Comparison of ENCODE assay signal across 8 cellular contexts in the genomic region with DNA sequence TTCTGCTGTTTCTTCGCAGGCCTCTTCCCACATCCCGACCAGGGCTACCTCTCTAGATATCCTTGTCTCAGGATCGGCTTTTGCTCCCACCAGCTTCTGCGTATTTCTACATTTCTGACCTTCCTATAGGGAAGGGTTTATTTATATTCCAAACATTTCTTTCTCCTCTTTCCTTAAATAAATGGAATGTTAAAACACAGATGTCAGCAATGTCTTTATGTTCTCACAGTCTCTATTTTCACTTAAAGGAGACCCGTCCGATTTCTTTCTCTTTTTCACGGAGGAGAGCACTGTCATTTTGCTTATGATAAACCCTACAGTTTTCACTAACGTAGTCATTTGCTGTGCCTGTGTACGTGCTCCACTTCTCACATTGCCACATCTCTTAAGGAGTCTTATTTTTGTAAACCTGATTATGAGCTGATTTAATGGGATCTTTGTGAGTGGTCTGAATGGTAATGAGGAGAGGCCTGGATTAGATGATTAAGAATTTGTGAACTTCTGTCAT. TPM values are rescaled to one million over a fixed set of nuclear protein-coding genes. Genes with fewer than 3 reads are reported as not detected.
A peak's percentile ranks its signal among the peaks of the same experiment; 100 is the strongest.
DNase-seq lines count a peak whose midpoint lies in the region; ATAC-seq and TF ChIP-seq lines count a peak whose summit lies in the region.

No MANE protein-coding gene starts in this region.

- no peaks in the 10 kb centered on the region for H3F3A ChIP-seq in DOHH2 (ENCODE audit: control insufficient read depth, insufficient read depth)

- peak overlapping the region; percentile 89 for H3K4me3 Mint-ChIP-seq in activated B cell treated with CpG ODN at 0.5 μM for 24 hours

- TF ChIP-seq CTCF in DOHH2 (IDR thresholded peaks at IDR 0.05; ENCODE audit: low read depth, low read length, poor library complexity, severe bottlenecking) (no peak), activated B cell treated with CpG ODN at 0.5 μM for 24 hours (IDR thresholded peaks at IDR 0.05) (no peak)

- peak overlapping the region in 3 of 5 donors; percentile 55 to 95 (median 89) for H3K9ac ChIP-seq in subcutaneous abdominal adipose tissue (ENCODE audit: low read length in 5 of 5)

- peak overlapping the region; percentile 54 for H3K27ac ChIP-seq in DOHH2 (ENCODE audit: low read depth, low read length)
- H3K27ac ChIP-seq in subcutaneous abdominal adipose tissue (ENCODE audit: low read depth, low read length): no peak overlapping the region
- H3K27ac ChIP-seq in substantia nigra (ENCODE audit: low read depth, low read length, poor library complexity, severe bottlenecking): no peak overlapping the region

- peak overlapping the region; percentile 83 for H3K4me2 ChIP-seq in DOHH2 (ENCODE audit: low read length)

- peaks cover 24% of the 10 kb centered on the region for H3K36me3 Mint-ChIP-seq in activated B cell treated with CpG ODN at 0.5 μM for 24 hours (ENCODE audit: low read depth)

- H4K20me1 ChIP-seq in DOHH2 (ENCODE audit: control insufficient read depth, insufficient read depth, low read depth, low read length): no peaks in the 10 kb centered on the region

- peak overlapping the region; percentile 16 for H3K27ac Mint-ChIP-seq in activated B cell treated with CpG ODN at 0.5 μM for 24 hours

- peaks cover 76% of the 10 kb centered on the region for H3K36me3 ChIP-seq in DOHH2 (ENCODE audit: control insufficient read depth, low read length)
- H3K36me3 ChIP-seq in subcutaneous abdominal adipose tissue (ENCODE audit: control insufficient read depth in 5 of 5, insufficient read depth in 5 of 5, low read length in 5 of 5): peaks cover 0 to 4% (median 0%) of the 10 kb centered on the region in 5 donors

- no peaks in the 10 kb centered on the region for H3K27me3 Mint-ChIP-seq in activated B cell treated with CpG ODN at 0.5 μM for 24 hours

- peaks cover 2% of the 10 kb centered on the region for H3K9me3 Mint-ChIP-seq in activated B cell treated with CpG ODN at 0.5 μM for 24 hours

- H3K4me3 ChIP-seq in DOHH2 (ENCODE audit: low read length): peak overlapping the region; percentile 94
- peak overlapping the region; percentile 95 for H3K4me3 ChIP-seq in iPS-18c (ENCODE audit: insufficient read depth, low read depth, low read length)
- H3K4me3 ChIP-seq in subcutaneous abdominal adipose tissue (ENCODE audit: low read depth in 1 of 5, low read length in 5 of 5): peak overlapping the region; percentile 62 to 96 (median 88)

- peaks cover 18% of the 10 kb centered on the region for H3K9me3 ChIP-seq in DOHH2 (ENCODE audit: control insufficient read depth, insufficient read depth, low read length)
- H3K9me3 ChIP-seq in iPS-18c (ENCODE audit: control insufficient read depth, insufficient read depth, low read length): peaks cover 6% of the 10 kb centered on the region
- no peaks in the 10 kb centered on the region for H3K9me3 ChIP-seq in subcutaneous abdominal adipose tissue (ENCODE audit: control insufficient read depth in 5 of 5, low read length in 5 of 5)

- peaks cover 11% of the 10 kb centered on the region for H3K4me1 ChIP-seq in DOHH2 (ENCODE audit: control insufficient read depth, low read length)
- H3K4me1 ChIP-seq in subcutaneous abdominal adipose tissue (ENCODE audit: control insufficient read depth in 5 of 5, insufficient read depth in 5 of 5, low read length in 5 of 5): peaks cover 0 to 18% (median 14%) of the 10 kb centered on the region in 5 donors

- ATAC-seq in HG03064 (IDR thresholded peaks at IDR 0.05; ENCODE audit: low read depth, unreplicated experiment) (peak; percentile 4), activated B cell treated with CpG ODN at 0.5 μM for 24 hours (ENCODE audit: low read depth) (no peak), esophagus mucosa (no peak)

- DNase-seq in activated B cell treated with CpG ODN at 0.5 μM for 24 hours: no peak
- no peak for DNase-seq in mucosa of gallbladder (ENCODE audit: low spot score)
- DNase-seq in substantia nigra (lab: John Stamatoyannopoulos, UW): no peak

- CTCF ChIA-PET in activated B cell treated with CpG ODN at 0.5 μM for 24 hours (lab: Charles Lee): no interaction called here

- intact Hi-C loops in activated B cell treated with CpG ODN at 0.5 μM for 24 hours (cut with micrococcal nuclease): loop anchor here (5.0 kb wide), 3 partner anchors 205 to 1475 kb away; a partner anchor contains a TSS

- peaks cover 23% of the 10 kb centered on the region for H3K4me1 Mint-ChIP-seq in activated B cell treated with CpG ODN at 0.5 μM for 24 hours

- peaks cover 95% of the 10 kb centered on the region for H3K79me2 ChIP-seq in DOHH2 (ENCODE audit: control insufficient read depth, low read length)

- H3K9me2 ChIP-seq in DOHH2 (replicated peaks; ENCODE audit: control insufficient read depth, low read length): no peaks in the 10 kb centered on the region

- H3K27me3 ChIP-seq in DOHH2 (ENCODE audit: control insufficient read depth, low read length) (no peaks in the 10 kb centered on the region), subcutaneous abdominal adipose tissue (ENCODE audit: control insufficient read depth in 5 of 5, insufficient read depth in 4 of 5, low read length in 5 of 5) (no peaks in the 10 kb centered on the region)

- POLR2A ChIA-PET in activated B cell treated with CpG ODN at 0.5 μM for 24 hours (lab: Charles Lee): interaction anchor here (1.3 to 2.7 kb wide), 5 partner anchors 32 to 424 kb away, joined by 4 to 23 read pairs (median 14); a partner anchor contains a TSS

RNA-seq across cellular contexts. Expression of a gene that starts 0.6 kb away (rescaled TPM):
- total RNA-seq in activated B cell treated with CpG ODN at 0.5 μM for 24 hours (2.4 and 3.1 TPM in 2 replicates), esophagus mucosa (7.3 TPM), mucosa of gallbladder (1.7 TPM)

RNA-seq across cellular contexts. Expression of a gene that starts 0.8 kb away (rescaled TPM):
- total RNA-seq in activated B cell treated with CpG ODN at 0.5 μM for 24 hours (35.4 and 43.6 TPM in 2 replicates), esophagus mucosa (10.6 TPM), mucosa of gallbladder (25.8 TPM)

RNA-seq across cellular contexts. Expression of a gene that starts 32.8 kb away (rescaled TPM):
- total RNA-seq in activated B cell treated with CpG ODN at 0.5 μM for 24 hours: 6.2 and 6.5 TPM in 2 replicates
- total RNA-seq in esophagus mucosa: 1.1 TPM
- total RNA-seq in mucosa of gallbladder: 5.6 TPM

RNA-seq across cellular contexts. Expression of a gene that starts 49.8 kb away (rescaled TPM):
- total RNA-seq in activated B cell treated with CpG ODN at 0.5 μM for 24 hours: 5.0 and 6.5 TPM in 2 replicates
- 1.7 TPM for total RNA-seq in esophagus mucosa
- total RNA-seq in mucosa of gallbladder: 5.5 TPM
